ENCODE assay signal across 1 cellular context in the genomic region with DNA sequence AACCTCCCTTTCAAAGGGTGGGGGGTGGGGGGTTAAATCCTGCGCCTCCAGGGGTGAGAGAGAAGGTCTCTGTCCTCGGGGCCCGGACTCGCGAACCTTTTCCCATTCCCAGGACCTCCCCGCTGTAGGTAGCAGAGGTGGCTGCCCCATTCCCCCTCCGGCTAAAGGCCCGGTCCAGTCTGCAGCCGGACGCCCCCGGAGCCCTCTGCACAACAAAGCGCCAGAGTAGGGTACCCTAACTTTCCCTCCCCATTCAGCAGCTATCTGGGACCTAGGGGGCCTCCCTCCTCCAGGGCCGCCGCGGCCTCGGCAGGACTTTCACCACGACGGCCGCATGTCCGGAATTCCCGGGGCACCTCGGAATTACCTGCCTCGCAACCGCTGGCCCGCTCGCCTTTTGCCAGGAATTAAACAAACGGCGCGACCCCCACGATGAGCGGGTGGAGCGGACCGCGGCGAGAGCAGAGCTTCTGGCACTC.
TF ChIP-seq lines count a peak whose summit lies in the region.

No MANE protein-coding gene starts in this region.

TF ChIP-seq in GM23338, 12 proteins besides CTCF, POLR2A, EP300 and RAD21 (continued from another document):
- TF ChIP-seq, protein P1, sequence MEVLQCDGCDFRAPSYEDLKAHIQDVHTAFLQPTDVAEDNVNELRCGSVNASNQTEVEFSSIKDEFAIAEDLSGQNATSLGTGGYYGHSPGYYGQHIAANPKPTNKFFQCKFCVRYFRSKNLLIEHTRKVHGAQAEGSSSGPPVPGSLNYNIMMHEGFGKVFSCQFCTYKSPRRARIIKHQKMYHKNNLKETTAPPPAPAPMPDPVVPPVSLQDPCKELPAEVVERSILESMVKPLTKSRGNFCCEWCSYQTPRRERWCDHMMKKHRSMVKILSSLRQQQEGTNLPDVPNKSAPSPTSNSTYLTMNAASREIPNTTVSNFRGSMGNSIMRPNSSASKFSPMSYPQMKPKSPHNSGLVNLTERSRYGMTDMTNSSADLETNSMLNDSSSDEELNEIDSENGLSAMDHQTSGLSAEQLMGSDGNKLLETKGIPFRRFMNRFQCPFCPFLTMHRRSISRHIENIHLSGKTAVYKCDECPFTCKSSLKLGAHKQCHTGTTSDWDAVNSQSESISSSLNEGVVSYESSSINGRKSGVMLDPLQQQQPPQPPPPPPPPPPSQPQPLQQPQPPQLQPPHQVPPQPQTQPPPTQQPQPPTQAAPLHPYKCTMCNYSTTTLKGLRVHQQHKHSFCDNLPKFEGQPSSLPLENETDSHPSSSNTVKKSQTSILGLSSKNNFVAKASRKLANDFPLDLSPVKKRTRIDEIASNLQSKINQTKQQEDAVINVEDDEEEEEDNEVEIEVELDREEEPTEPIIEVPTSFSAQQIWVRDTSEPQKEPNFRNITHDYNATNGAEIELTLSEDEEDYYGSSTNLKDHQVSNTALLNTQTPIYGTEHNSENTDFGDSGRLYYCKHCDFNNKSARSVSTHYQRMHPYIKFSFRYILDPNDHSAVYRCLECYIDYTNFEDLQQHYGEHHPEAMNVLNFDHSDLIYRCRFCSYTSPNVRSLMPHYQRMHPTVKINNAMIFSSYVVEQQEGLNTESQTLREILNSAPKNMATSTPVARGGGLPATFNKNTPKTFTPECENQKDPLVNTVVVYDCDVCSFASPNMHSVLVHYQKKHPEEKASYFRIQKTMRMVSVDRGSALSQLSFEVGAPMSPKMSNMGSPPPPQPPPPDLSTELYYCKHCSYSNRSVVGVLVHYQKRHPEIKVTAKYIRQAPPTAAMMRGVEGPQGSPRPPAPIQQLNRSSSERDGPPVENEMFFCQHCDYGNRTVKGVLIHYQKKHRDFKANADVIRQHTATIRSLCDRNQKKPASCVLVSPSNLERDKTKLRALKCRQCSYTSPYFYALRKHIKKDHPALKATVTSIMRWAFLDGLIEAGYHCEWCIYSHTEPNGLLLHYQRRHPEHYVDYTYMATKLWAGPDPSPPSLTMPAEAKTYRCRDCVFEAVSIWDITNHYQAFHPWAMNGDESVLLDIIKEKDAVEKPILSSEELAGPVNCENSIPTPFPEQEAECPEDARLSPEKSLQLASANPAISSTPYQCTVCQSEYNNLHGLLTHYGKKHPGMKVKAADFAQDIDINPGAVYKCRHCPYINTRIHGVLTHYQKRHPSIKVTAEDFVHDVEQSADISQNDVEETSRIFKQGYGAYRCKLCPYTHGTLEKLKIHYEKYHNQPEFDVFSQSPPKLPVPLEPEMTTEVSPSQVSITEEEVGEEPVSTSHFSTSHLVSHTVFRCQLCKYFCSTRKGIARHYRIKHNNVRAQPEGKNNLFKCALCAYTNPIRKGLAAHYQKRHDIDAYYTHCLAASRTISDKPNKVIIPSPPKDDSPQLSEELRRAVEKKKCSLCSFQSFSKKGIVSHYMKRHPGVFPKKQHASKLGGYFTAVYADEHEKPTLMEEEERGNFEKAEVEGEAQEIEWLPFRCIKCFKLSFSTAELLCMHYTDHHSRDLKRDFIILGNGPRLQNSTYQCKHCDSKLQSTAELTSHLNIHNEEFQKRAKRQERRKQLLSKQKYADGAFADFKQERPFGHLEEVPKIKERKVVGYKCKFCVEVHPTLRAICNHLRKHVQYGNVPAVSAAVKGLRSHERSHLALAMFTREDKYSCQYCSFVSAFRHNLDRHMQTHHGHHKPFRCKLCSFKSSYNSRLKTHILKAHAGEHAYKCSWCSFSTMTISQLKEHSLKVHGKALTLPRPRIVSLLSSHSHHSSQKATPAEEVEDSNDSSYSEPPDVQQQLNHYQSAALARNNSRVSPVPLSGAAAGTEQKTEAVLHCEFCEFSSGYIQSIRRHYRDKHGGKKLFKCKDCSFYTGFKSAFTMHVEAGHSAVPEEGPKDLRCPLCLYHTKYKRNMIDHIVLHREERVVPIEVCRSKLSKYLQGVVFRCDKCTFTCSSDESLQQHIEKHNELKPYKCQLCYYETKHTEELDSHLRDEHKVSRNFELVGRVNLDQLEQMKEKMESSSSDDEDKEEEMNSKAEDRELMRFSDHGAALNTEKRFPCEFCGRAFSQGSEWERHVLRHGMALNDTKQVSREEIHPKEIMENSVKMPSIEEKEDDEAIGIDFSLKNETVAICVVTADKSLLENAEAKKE (CRISPR knock-in tag; IDR thresholded peaks at IDR 0.05), result no peak
- 0 out of 2 replicates have a peak, but pooled peaks have one; percentile 15 for TF ChIP-seq NANOG (IDR thresholded peaks at IDR 0.05; ENCODE audit: borderline replicate concordance)
- no peak for TF ChIP-seq EZH2phosphoT487 (IDR thresholded peaks at IDR 0.05; ENCODE audit: unreplicated experiment)
- TF ChIP-seq, protein P2, sequence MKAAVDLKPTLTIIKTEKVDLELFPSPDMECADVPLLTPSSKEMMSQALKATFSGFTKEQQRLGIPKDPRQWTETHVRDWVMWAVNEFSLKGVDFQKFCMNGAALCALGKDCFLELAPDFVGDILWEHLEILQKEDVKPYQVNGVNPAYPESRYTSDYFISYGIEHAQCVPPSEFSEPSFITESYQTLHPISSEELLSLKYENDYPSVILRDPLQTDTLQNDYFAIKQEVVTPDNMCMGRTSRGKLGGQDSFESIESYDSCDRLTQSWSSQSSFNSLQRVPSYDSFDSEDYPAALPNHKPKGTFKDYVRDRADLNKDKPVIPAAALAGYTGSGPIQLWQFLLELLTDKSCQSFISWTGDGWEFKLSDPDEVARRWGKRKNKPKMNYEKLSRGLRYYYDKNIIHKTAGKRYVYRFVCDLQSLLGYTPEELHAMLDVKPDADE (IDR thresholded peaks at IDR 0.05), result no peak
TF ChIP-seq in GM23338: peak in this region for 2.
